In the genomic region with DNA sequence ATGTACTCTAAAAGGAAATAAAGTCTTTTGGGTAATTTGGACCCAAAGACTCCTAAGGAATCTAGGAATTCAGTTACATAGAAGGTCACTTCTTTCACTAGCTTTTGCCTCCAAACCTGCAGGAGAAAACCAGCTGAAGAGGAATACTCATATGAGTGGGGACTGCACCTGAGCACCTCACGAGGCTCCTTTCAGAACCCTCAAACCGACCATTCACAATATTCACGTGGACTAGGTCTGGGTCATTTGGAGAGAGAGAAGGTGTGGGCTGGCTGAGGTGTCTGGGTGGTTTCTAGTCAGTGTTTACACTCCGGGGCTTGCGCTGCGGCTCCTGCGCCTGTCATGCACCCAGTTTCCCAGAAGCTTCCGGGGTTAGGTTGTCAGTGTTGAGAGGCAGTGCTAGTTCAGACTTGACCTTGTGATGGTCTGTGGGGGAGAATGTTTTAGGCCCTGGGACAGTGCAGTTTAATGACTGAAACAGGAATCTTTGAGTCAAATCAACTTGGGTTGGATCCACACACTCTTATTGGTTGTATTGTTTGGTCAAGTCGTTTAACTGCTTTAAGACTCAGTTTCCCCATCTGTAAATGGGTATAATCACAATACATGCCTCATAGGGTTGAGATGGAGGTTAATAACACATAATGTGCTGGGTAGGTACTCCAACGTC, we compare ENCODE assay signal across 8 cellular contexts.
DNase-seq lines count a peak whose midpoint lies in the region; ATAC-seq, FAIRE-seq and TF ChIP-seq lines count a peak whose summit lies in the region.

No MANE protein-coding gene starts in this region.

- TF ChIP-seq POLR2A in HepG2 (IDR thresholded peaks at IDR 0.05; ENCODE audit: insufficient read depth in 1 of 2, low read depth in 2 of 2, low read length in 2 of 2): no peak

- no peak overlapping the region for H2AFZ ChIP-seq in HepG2 (ENCODE audit: low read length)
- H2AFZ ChIP-seq in PC-3 (ENCODE audit: low read length): no peak overlapping the region

- H3K9me3 ChIP-seq in HepG2 (ENCODE audit: low read length) (no peaks in the 10 kb centered on the region), PC-3 (ENCODE audit: low read length) (no peaks in the 10 kb centered on the region)

- H3K27me3 ChIP-seq in HepG2 (ENCODE audit: control insufficient read depth in 1 of 2, insufficient read depth in 2 of 2, low read length in 2 of 2) (no peaks in the 10 kb centered on the region), PC-3 (ENCODE audit: low read length) (no peaks in the 10 kb centered on the region)

- H3K9ac ChIP-seq in HepG2 (ENCODE audit: insufficient read depth, low read depth, low read length) (no peak overlapping the region), PC-3 (ENCODE audit: low read length) (no peak overlapping the region)

- H3K9me3 Mint-ChIP-seq in endothelial cell (ENCODE audit: unreplicated experiment): no peaks in the 10 kb centered on the region

- POLR2A ChIA-PET in HepG2 (lab: Yijun Ruan, JAX) (no interaction called here), PC-3 (lab: Charles Lee; ENCODE audit: unreplicated experiment) (no interaction called here)

- peaks cover 22% of the 10 kb centered on the region for H3K4me1 ChIP-seq in HepG2 (ENCODE audit: insufficient read depth, low read length)
- peaks cover 45% of the 10 kb centered on the region for H3K4me1 ChIP-seq in PC-3 (ENCODE audit: insufficient read depth, low read length)

- H4K20me1 ChIP-seq in HepG2 (ENCODE audit: insufficient read depth, low read length): peaks cover 10% of the 10 kb centered on the region; the same call in 1 of the 2 replicates
- peaks cover 6% of the 10 kb centered on the region; the same call in 1 of the 2 replicates for H4K20me1 ChIP-seq in PC-3 (ENCODE audit: low read length)

- FAIRE-seq in HepG2 (lab: Jason Lieb, UNC): no peak

- TF ChIP-seq CTCF in HepG2 (CRISPR knock-in tag; IDR thresholded peaks at IDR 0.05) (no peak), endothelial cell (IDR thresholded peaks at IDR 0.05; ENCODE audit: unreplicated experiment) (no peak), PC-3 (conservative IDR thresholded peaks at IDR 0.05; ENCODE audit: low read depth, low read length) (no peak)

- TF ChIP-seq EP300 in HepG2 (IDR thresholded peaks at IDR 0.05; ENCODE audit: low read depth in 2 of 2, low read length in 2 of 2) (no peak), HepG2 (CRISPR knock-in tag; IDR thresholded peaks at IDR 0.05; ENCODE audit: borderline replicate concordance) (no peak)

- H3K4me2 ChIP-seq in HepG2 (ENCODE audit: low read depth, low read length): no peak overlapping the region
- no peak overlapping the region for H3K4me2 ChIP-seq in PC-3 (ENCODE audit: low read length)

- 92% methylated on average over 10 of the region's 10 CpGs for WGBS in HepG2 (ENCODE audit: low lambda C conversion rate)

- ATAC-seq in GM18909 (IDR thresholded peaks at IDR 0.05; ENCODE audit: poor library complexity, unreplicated experiment) (peak; percentile 86), HG03039 (IDR thresholded peaks at IDR 0.05; ENCODE audit: unreplicated experiment) (peak; percentile 78), HepG2 (no peak), PC-3 (no peak)

- H3K4me3 Mint-ChIP-seq in endothelial cell (ENCODE audit: unreplicated experiment): no peak overlapping the region

- no peaks in the 10 kb centered on the region for H3K9me2 ChIP-seq in PC-3 (replicated peaks; ENCODE audit: low read length)

- H3K27me3 Mint-ChIP-seq in endothelial cell (ENCODE audit: unreplicated experiment): peaks cover 12% of the 10 kb centered on the region

- no peak for TF ChIP-seq RAD21 in HepG2 (CRISPR knock-in tag; IDR thresholded peaks at IDR 0.05)

- H3K79me2 ChIP-seq in HepG2 (ENCODE audit: insufficient read depth, low read length) (peaks cover 36% of the 10 kb centered on the region), PC-3 (ENCODE audit: low read length) (peaks cover 51% of the 10 kb centered on the region)

- peak; percentile 29 to 39 for DNase-seq in activated CD4-positive, alpha-beta T cell treated with anti-CD3 and anti-CD28 coated beads, Interleukin-2, amount 50 U/mL, for 4 hours
- DNase-seq in HepG2 (ENCODE audit: low spot score): no peak
- DNase-seq in globus pallidus (ENCODE audit: low spot score): no peak
- no peak for DNase-seq in endothelial cell (ENCODE audit: low spot score)
- no peak for DNase-seq in NCI-H1092 (lab: John Stamatoyannopoulos, UW)
- DNase-seq in PC-3: no peak

- H3K36me3 ChIP-seq in HepG2 (replicated peaks in 1 of 2; ENCODE audit: control insufficient read depth in 1 of 2, insufficient read depth in 2 of 2, low read length in 2 of 2) (peaks cover 0 to 4% of the 10 kb centered on the region in 2 experiments; a peak in 1 of 5 replicates), PC-3 (ENCODE audit: low read depth, low read length) (no peaks in the 10 kb centered on the region)

- BruUV-seq in HepG2 (replicated peaks; lab: Mats Ljungman, UMichigan) (no TSS peak), PC-3 (replicated peaks; lab: Mats Ljungman, UMichigan) (no TSS peak)

- peaks cover 4% of the 10 kb centered on the region for H3K36me3 Mint-ChIP-seq in endothelial cell (ENCODE audit: low read depth, unreplicated experiment)

- H3K4me3 ChIP-seq in HepG2 (replicated peaks in 1 of 3; ENCODE audit: insufficient read depth in 1 of 3, low read depth in 2 of 3, low read length in 3 of 3) (no peak overlapping the region), PC-3 (ENCODE audit: low read length) (no peak overlapping the region)

- H3K27ac Mint-ChIP-seq in endothelial cell (ENCODE audit: unreplicated experiment): no peak overlapping the region

- in situ Hi-C loops in HepG2 (cut with HindIII; ENCODE audit: extremely low pct_ligation_motif_present, low pct_unique_long_range_greater_than_20kb): no loop called here

- CTCF ChIA-PET in HepG2 (lab: Yijun Ruan, JAX; ENCODE audit: low intra/inter-chr PET ratio, low total read pairs): no interaction called here
- CTCF ChIA-PET in PC-3 (lab: Charles Lee): interaction anchor here (1.0 kb wide), 2 partner anchors 24 to 25 kb away, joined by 4 to 7 read pairs; no protein-coding TSS in a partner anchor

- peaks cover 48% of the 10 kb centered on the region for H3K4me1 Mint-ChIP-seq in endothelial cell (ENCODE audit: unreplicated experiment)

- H3K27ac ChIP-seq in HepG2 (ENCODE audit: extremely low read length, insufficient read depth, low read length) (no peak overlapping the region), PC-3 (ENCODE audit: low read length) (no peak overlapping the region; the same call in 1 of the 2 replicates)

- intact Hi-C loops in HepG2 (cut with micrococcal nuclease; ENCODE audit: unreplicated experiment) (no loop called here), PC-3 (cut with micrococcal nuclease) (loop anchor here (1.0 kb wide), 1 partner anchor 19 kb away; no protein-coding TSS in a partner anchor)

- no peaks in the 10 kb centered on the region for H3F3A ChIP-seq in PC-3 (ENCODE audit: low read length, unreplicated experiment)

TF ChIP-seq in HepG2, 621 proteins besides CTCF, POLR2A, EP300 and RAD21:
- TF ChIP-seq ZNF629 (CRISPR knock-in tag; conservative IDR thresholded peaks at IDR 0.05) (peak; percentile 84), ZNF570 (CRISPR knock-in tag; IDR thresholded peaks at IDR 0.05; ENCODE audit: borderline replicate concordance) (no peak)

Comparison
In these comparisons a context has a peak if more than half of its experiments do, and no peak if none do; other contexts are left out.
1. ATAC-seq: peak in GM18909 (single experiment) and HG03039 (single experiment); none in HepG2 (single experiment) and PC-3 (single experiment).
2. DNase-seq: peak in activated CD4-positive, alpha-beta T cell treated with anti-CD3 and anti-CD28 coated beads, Interleukin-2, amount 50 U/mL, for 4 hours (2 of 2); none in HepG2 (single experiment), globus pallidus (single experiment), endothelial cell (single experiment), NCI-H1092 (single experiment) and PC-3 (single experiment).